In the genomic region with DNA sequence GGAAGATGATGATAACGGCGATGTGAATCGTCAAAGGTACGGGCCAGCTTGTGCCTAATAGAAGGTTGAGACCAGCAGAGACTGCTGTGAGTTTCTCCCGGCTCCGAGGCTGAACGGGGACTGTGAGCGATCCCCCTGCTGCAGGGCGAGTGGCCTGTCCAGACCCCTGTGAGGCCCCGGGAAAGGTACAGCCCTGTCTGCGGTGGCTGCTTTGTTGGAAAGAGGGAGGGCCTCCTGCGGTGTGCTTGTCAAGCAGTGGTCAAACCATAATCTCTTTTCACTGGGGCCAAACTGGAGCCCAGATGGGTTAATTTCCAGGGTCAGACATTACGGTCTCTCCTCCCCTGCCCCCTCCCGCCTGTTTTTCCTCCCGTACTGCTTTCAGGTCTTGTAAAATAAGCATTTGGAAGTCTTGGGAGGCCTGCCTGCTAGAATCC, we compare ENCODE assay signal across 11 cellular contexts. TPM values are rescaled to one million over a fixed set of nuclear protein-coding genes. Genes with fewer than 3 reads are reported as not detected.
DNase-seq lines count a peak whose midpoint lies in the region; ATAC-seq and TF ChIP-seq lines count a peak whose summit lies in the region.
"Had no signal": no experiment of that assay in that cellular context is flagged by ENCODE, and none has a peak within 500 bp of the region (broad histone marks: within the 10 kb centered on the region; RNA-seq: fewer than 3 reads in every experiment).

No MANE protein-coding gene starts in this region.

- intact Hi-C loops in left ventricle myocardium superior (cut with micrococcal nuclease) = no loop called here

- H3K36me3 ChIP-seq in effector memory CD4-positive, alpha-beta T cell (ENCODE audit: control insufficient read depth, insufficient read depth, low read length) = no peaks in the 10 kb centered on the region

- H3K9me3 Mint-ChIP-seq in T-helper 2 cell treated with Interferon-gamma antibody and Interleukin-4, amounts not matched to agents 5 μg/mL and 100 μg/mL, for 36 hours = no peaks in the 10 kb centered on the region
- H3K9me3 Mint-ChIP-seq: stimulated activated naive CD8-positive, alpha-beta T cell treated with anti-CD3 and anti-CD28 coated beads, Interleukin-15, Interleukin-2, amounts not matched to agents 100 ng/mL and 50 ng/mL, for 24 hours had no signal

- H3K27me3 Mint-ChIP-seq in T-helper 2 cell treated with Interferon-gamma antibody and Interleukin-4, amounts not matched to agents 5 μg/mL and 100 μg/mL, for 36 hours (ENCODE audit: low read depth) = peaks cover 44% of the 10 kb centered on the region

- H3K4me1 Mint-ChIP-seq in T-helper 2 cell treated with Interferon-gamma antibody and Interleukin-4, amounts not matched to agents 5 μg/mL and 100 μg/mL, for 36 hours (ENCODE audit: low read depth) = peaks cover 11% of the 10 kb centered on the region

- no peak overlapping the region for H3K27ac ChIP-seq in effector memory CD4-positive, alpha-beta T cell (ENCODE audit: insufficient read depth, low read length, poor library complexity, severe bottlenecking)

- ATAC-seq in left ventricle myocardium superior = no peak
- ATAC-seq in HG03097 (IDR thresholded peaks at IDR 0.05; ENCODE audit: low FRiP score, unreplicated experiment) = no peak

- peaks cover 33% of the 10 kb centered on the region for H3K27me3 ChIP-seq in effector memory CD4-positive, alpha-beta T cell (replicated peaks; ENCODE audit: control insufficient read depth, insufficient read depth, low read length, poor library complexity, severe bottlenecking)

- no peak overlapping the region for H3K4me3 Mint-ChIP-seq in T-helper 2 cell treated with Interferon-gamma antibody and Interleukin-4, amounts not matched to agents 5 μg/mL and 100 μg/mL, for 36 hours
- H3K4me3 Mint-ChIP-seq: stimulated activated naive CD8-positive, alpha-beta T cell treated with anti-CD3 and anti-CD28 coated beads, Interleukin-15, Interleukin-2, amounts not matched to agents 100 ng/mL and 50 ng/mL, for 24 hours had no signal

- no peak for TF ChIP-seq CTCF in WI38 (IDR thresholded peaks at IDR 0.05; ENCODE audit: low read depth, low read length)

- H3K27ac Mint-ChIP-seq in T-helper 2 cell treated with Interferon-gamma antibody and Interleukin-4, amounts not matched to agents 5 μg/mL and 100 μg/mL, for 36 hours = no peak overlapping the region
- H3K27ac Mint-ChIP-seq: stimulated activated naive CD8-positive, alpha-beta T cell treated with anti-CD3 and anti-CD28 coated beads, Interleukin-15, Interleukin-2, amounts not matched to agents 100 ng/mL and 50 ng/mL, for 24 hours had no signal

- peak; percentile 78 for DNase-seq in ELF-1 (ENCODE audit: low read depth, low spot score)
- DNase-seq in left ventricle myocardium superior = peak; percentile 36
- DNase-seq in retina = peak; percentile 70
- DNase-seq in amniotic stem cell (lab: John Stamatoyannopoulos, UW) = no peak
- no peak for DNase-seq in effector memory CD4-positive, alpha-beta T cell
- no peak for DNase-seq in T-helper 2 cell treated with Interferon-gamma antibody and Interleukin-4, amounts not matched to agents 5 μg/mL and 100 μg/mL, for 36 hours (ENCODE audit: low spot score)
- DNase-seq: activated CD4-positive, alpha-beta T cell treated with anti-CD3 and anti-CD28 coated beads for 4 hours; head of caudate nucleus had no signal

- H3K4me3 ChIP-seq in WI38 (ENCODE audit: low read depth, low read length) = peak overlapping the region; percentile 93
- H3K4me3 ChIP-seq in effector memory CD4-positive, alpha-beta T cell (ENCODE audit: insufficient read depth, low read depth, low read length, poor library complexity, severe bottlenecking) = no peak overlapping the region

- no peaks in the 10 kb centered on the region for H3K9me3 ChIP-seq in effector memory CD4-positive, alpha-beta T cell (ENCODE audit: control insufficient read depth, low read length)

- no peaks in the 10 kb centered on the region for H3K36me3 Mint-ChIP-seq in T-helper 2 cell treated with Interferon-gamma antibody and Interleukin-4, amounts not matched to agents 5 μg/mL and 100 μg/mL, for 36 hours (ENCODE audit: low read depth)

- peaks cover 13% of the 10 kb centered on the region for H3K4me1 ChIP-seq in effector memory CD4-positive, alpha-beta T cell (ENCODE audit: control insufficient read depth, insufficient read depth, low read length, poor library complexity, severe bottlenecking)

RNA-seq across cellular contexts. Expression of gene FZD7, which starts 3.0 kb away (rescaled TPM):
- 24.6 TPM for total RNA-seq in left ventricle myocardium superior

RNA-seq across cellular contexts. Expression of gene KIAA2012, which starts 36.4 kb away (rescaled TPM):
- not detected for total RNA-seq in left ventricle myocardium superior

Comparison
In these comparisons a context has a peak if more than half of its experiments do, and no peak if none do; other contexts are left out.
1. DNase-seq: peak in ELF-1 (single experiment), left ventricle myocardium superior (single experiment) and retina (single experiment); none in amniotic stem cell (single experiment), effector memory CD4-positive, alpha-beta T cell (0 of 3) and T-helper 2 cell treated with Interferon-gamma antibody and Interleukin-4, amounts not matched to agents 5 μg/mL and 100 μg/mL, for 36 hours (single experiment).